Comparison of ENCODE assay signal across 1 cellular context in the genomic region with DNA sequence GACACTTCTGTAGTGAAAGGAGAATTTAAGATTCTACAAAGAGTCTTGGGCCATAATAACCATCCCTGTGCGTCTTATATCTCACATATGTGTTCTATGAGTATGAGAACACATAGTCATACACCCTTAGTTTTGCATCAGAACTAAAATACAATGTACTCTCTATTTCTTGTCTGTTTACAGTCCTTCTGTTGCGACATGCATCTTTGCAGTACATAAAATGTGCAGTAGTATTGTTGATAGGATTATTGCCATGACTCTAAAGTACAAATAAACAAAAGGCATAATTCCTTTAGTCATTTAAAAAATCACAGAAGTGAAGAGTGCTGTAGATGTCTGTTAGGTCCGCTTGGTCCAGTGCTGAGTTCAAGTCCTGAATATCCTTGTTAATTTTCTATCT.
TF ChIP-seq lines count a peak whose summit lies in the region.

No MANE protein-coding gene starts in this region.

TF ChIP-seq in K562, 482 proteins besides CTCF, POLR2A, EP300 and RAD21 (continued from another document):
- TF ChIP-seq, protein P1, sequence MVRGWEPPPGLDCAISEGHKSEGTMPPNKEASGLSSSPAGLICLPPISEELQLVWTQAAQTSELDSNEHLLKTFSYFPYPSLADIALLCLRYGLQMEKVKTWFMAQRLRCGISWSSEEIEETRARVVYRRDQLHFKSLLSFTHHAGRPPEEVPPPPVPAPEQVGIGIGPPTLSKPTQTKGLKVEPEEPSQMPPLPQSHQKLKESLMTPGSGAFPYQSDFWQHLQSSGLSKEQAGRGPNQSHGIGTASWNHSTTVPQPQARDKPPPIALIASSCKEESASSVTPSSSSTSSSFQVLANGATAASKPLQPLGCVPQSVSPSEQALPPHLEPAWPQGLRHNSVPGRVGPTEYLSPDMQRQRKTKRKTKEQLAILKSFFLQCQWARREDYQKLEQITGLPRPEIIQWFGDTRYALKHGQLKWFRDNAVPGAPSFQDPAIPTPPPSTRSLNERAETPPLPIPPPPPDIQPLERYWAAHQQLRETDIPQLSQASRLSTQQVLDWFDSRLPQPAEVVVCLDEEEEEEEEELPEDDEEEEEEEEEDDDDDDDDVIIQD (CRISPR knock-in tag; IDR thresholded peaks at IDR 0.05) = no peak
- TF ChIP-seq CEBPB (tag; IDR thresholded peaks at IDR 0.05) = peak; percentile 62
